8 cellular contexts compared by ENCODE assay signal in genomic region chr22:25081409-25081824, GRCh38.
A peak's percentile ranks its signal among the peaks of the same experiment; 100 is the strongest.
DNase-seq lines count a peak whose midpoint lies in the region; ATAC-seq and TF ChIP-seq lines count a peak whose summit lies in the region.

No MANE protein-coding gene starts in this region.

- ATAC-seq in effector memory CD8-positive, alpha-beta T cell (replicated peaks): peak; percentile 75
- ATAC-seq in GM18868 (IDR thresholded peaks at IDR 0.05; ENCODE audit: unreplicated experiment) (no peak), HG02798 (IDR thresholded peaks at IDR 0.05; ENCODE audit: poor library complexity, unreplicated experiment) (no peak), GM19463 (IDR thresholded peaks at IDR 0.05; ENCODE audit: unreplicated experiment) (no peak)

- H3K4me2 ChIP-seq in osteoblast (ENCODE audit: insufficient read depth, low read length): no peak overlapping the region

- peak; percentile 76 for TF ChIP-seq CTCF in WERI-Rb-1 (IDR thresholded peaks at IDR 0.05; ENCODE audit: low read depth, low read length)
- TF ChIP-seq CTCF in osteoblast (IDR thresholded peaks at IDR 0.05; ENCODE audit: extremely low read depth, low read depth, low read length): peak; percentile 59

- H4K20me1 ChIP-seq in osteoblast (ENCODE audit: insufficient read depth, low read length): peaks cover 37% of the 10 kb centered on the region

- H3K36me3 ChIP-seq in WERI-Rb-1: no peaks in the 10 kb centered on the region
- H3K36me3 ChIP-seq in osteoblast (ENCODE audit: insufficient read depth, low read length): no peaks in the 10 kb centered on the region

- peaks cover under 1% of the 10 kb centered on the region for H3K4me1 ChIP-seq in osteoblast (ENCODE audit: insufficient read depth, low read length)

- no peak overlapping the region for H3K27ac Mint-ChIP-seq in effector memory CD8-positive, alpha-beta T cell

- peak overlapping the region in 1 of 2 donors; percentile 13 for H3K4me3 Mint-ChIP-seq in effector memory CD8-positive, alpha-beta T cell

- H3K79me2 ChIP-seq in osteoblast (ENCODE audit: insufficient read depth, low read length): no peaks in the 10 kb centered on the region

- peaks cover 3% of the 10 kb centered on the region for H3K36me3 Mint-ChIP-seq in effector memory CD8-positive, alpha-beta T cell (ENCODE audit: insufficient read depth)

- H3K4me1 Mint-ChIP-seq in effector memory CD8-positive, alpha-beta T cell (ENCODE audit: low read depth in 2 of 2): peaks cover 45 to 59% of the 10 kb centered on the region in 2 donors

- H3K27me3 ChIP-seq in WERI-Rb-1 (ENCODE audit: insufficient read depth, low read depth, severe bottlenecking) (no peaks in the 10 kb centered on the region), osteoblast (ENCODE audit: insufficient read depth, low read length) (no peaks in the 10 kb centered on the region)

- DNase-seq in Daoy (ENCODE audit: low read depth) (peak; percentile 21), HT1080 (ENCODE audit: low read depth) (peak; percentile 18), WERI-Rb-1 (peak; percentile 64), osteoblast (ENCODE audit: insufficient read length, low spot score, missing footprints) (no peak)
- DNase-seq in effector memory CD8-positive, alpha-beta T cell: peak; percentile 49 to 61 (median 50)

- H2AFZ ChIP-seq in osteoblast (ENCODE audit: low read length): no peak overlapping the region

- no peaks in the 10 kb centered on the region for H3K9me3 Mint-ChIP-seq in effector memory CD8-positive, alpha-beta T cell

- no peaks in the 10 kb centered on the region for H3K27me3 Mint-ChIP-seq in effector memory CD8-positive, alpha-beta T cell

- H3K27ac ChIP-seq in WERI-Rb-1 (no peak overlapping the region), osteoblast (ENCODE audit: low read depth, low read length) (no peak overlapping the region)

- H3K9me3 ChIP-seq in WERI-Rb-1 (ENCODE audit: severe bottlenecking) (no peaks in the 10 kb centered on the region), osteoblast (ENCODE audit: low read depth, low read length) (no peaks in the 10 kb centered on the region)

- H3K4me3 ChIP-seq in WERI-Rb-1 (ENCODE audit: low read depth, low read length) (no peak overlapping the region), osteoblast (ENCODE audit: insufficient read depth, low read length) (no peak overlapping the region)
